1 cellular context compared by ENCODE assay signal in the genomic region with DNA sequence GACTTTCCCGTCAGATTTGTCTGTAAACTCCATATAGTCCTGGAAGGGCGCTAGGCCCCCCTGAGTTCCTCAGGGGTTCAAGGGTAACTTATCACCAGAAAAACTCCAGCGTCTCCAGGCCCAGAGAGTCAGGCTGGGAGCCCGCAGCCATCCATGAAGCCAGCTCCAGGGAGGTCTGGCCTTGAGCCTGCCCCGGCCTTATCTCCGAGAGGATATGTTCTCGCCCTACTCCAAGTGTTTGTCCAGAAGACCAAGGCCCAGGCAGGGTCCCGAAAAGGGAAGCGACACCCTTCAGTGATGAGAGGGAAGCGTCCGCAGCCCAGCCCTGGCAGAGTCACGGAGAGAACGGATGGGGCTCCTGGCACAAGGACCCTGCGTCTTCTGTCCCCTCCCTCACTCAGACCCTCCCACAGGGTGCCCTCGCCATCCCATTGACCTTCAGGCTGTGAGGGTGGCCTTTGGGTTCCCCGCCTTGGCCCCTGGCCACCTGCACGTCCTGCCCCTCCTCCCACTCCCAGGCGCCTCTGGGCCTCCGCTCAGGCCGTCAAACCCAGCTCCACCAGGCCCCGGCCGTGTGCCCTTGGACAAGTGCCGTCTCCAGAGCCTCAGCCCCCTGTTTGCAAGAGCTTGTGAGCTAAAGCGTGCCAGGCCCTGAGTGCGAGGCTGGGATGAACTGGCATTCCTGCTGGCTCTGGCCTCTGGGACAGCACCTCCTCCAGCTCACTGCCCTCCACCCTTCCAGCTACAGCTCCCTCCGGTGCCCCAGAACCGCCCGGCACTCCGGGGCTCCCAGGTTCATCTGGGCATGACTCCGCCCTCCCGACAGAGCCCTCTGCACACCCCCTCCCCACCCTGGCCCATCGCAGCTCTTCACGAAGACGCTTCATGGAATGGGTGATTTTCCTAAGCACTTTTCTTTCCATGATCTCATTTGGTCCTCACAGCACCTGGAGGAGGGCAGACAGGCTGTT.
TF ChIP-seq lines count a peak whose summit lies in the region.

No MANE protein-coding gene starts in this region.

TF ChIP-seq in HepG2, 621 proteins besides CTCF, POLR2A, EP300 and RAD21 (continued from another document):
- TF ChIP-seq, protein P1, sequence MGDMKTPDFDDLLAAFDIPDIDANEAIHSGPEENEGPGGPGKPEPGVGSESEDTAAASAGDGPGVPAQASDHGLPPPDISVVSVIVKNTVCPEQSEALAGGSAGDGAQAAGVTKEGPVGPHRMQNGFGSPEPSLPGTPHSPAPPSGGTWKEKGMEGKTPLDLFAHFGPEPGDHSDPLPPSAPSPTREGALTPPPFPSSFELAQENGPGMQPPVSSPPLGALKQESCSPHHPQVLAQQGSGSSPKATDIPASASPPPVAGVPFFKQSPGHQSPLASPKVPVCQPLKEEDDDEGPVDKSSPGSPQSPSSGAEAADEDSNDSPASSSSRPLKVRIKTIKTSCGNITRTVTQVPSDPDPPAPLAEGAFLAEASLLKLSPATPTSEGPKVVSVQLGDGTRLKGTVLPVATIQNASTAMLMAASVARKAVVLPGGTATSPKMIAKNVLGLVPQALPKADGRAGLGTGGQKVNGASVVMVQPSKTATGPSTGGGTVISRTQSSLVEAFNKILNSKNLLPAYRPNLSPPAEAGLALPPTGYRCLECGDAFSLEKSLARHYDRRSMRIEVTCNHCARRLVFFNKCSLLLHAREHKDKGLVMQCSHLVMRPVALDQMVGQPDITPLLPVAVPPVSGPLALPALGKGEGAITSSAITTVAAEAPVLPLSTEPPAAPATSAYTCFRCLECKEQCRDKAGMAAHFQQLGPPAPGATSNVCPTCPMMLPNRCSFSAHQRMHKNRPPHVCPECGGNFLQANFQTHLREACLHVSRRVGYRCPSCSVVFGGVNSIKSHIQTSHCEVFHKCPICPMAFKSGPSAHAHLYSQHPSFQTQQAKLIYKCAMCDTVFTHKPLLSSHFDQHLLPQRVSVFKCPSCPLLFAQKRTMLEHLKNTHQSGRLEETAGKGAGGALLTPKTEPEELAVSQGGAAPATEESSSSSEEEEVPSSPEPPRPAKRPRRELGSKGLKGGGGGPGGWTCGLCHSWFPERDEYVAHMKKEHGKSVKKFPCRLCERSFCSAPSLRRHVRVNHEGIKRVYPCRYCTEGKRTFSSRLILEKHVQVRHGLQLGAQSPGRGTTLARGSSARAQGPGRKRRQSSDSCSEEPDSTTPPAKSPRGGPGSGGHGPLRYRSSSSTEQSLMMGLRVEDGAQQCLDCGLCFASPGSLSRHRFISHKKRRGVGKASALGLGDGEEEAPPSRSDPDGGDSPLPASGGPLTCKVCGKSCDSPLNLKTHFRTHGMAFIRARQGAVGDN (CRISPR knock-in tag; IDR thresholded peaks at IDR 0.05) = peak; percentile 41
- no peak for TF ChIP-seq LCORL (IDR thresholded peaks at IDR 0.05)
- TF ChIP-seq LCORL (CRISPR knock-in tag; IDR thresholded peaks at IDR 0.05) = 0 out of 2 replicates have a peak, but pooled peaks have one; percentile 20
- TF ChIP-seq, protein P2, sequence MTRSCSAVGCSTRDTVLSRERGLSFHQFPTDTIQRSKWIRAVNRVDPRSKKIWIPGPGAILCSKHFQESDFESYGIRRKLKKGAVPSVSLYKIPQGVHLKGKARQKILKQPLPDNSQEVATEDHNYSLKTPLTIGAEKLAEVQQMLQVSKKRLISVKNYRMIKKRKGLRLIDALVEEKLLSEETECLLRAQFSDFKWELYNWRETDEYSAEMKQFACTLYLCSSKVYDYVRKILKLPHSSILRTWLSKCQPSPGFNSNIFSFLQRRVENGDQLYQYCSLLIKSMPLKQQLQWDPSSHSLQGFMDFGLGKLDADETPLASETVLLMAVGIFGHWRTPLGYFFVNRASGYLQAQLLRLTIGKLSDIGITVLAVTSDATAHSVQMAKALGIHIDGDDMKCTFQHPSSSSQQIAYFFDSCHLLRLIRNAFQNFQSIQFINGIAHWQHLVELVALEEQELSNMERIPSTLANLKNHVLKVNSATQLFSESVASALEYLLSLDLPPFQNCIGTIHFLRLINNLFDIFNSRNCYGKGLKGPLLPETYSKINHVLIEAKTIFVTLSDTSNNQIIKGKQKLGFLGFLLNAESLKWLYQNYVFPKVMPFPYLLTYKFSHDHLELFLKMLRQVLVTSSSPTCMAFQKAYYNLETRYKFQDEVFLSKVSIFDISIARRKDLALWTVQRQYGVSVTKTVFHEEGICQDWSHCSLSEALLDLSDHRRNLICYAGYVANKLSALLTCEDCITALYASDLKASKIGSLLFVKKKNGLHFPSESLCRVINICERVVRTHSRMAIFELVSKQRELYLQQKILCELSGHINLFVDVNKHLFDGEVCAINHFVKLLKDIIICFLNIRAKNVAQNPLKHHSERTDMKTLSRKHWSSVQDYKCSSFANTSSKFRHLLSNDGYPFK (CRISPR knock-in tag; IDR thresholded peaks at IDR 0.05; ENCODE audit: borderline replicate concordance) = no peak
- no peak for TF ChIP-seq RXRA (CRISPR knock-in tag; IDR thresholded peaks at IDR 0.05)
- TF ChIP-seq KLF6 (CRISPR knock-in tag; IDR thresholded peaks at IDR 0.05) = no peak
- no peak for TF ChIP-seq MNT (IDR thresholded peaks at IDR 0.05)
TF ChIP-seq in HepG2: peak in this region for 10.
